Comparison of ENCODE assay signal across 31 cellular contexts in genomic region chr1:204282801-204283200, GRCh38.
DNase-seq lines count a peak whose midpoint lies in the region; ATAC-seq and TF ChIP-seq lines count a peak whose summit lies in the region.
"Had no signal": no experiment of that assay in that cellular context is flagged by ENCODE, and none has a peak within 500 bp of the region (broad histone marks: within the 10 kb centered on the region; RNA-seq: fewer than 3 reads in every experiment).

No MANE protein-coding gene starts in this region.

- H3K27me3 Mint-ChIP-seq in activated CD4-positive, alpha-beta T cell treated with anti-CD3 and anti-CD28 coated beads, Interleukin-2, amount 10 ng/mL, durations not matched to agents 24 days and 14 days = peaks cover 21% of the 10 kb centered on the region
- H3K27me3 Mint-ChIP-seq: activated naive CD8-positive, alpha-beta T cell treated with anti-CD3 and anti-CD28 coated beads for 36 hours had no signal

- H3K27me3 ChIP-seq in left ventricle myocardium inferior (ENCODE audit: low read depth) (no peaks in the 10 kb centered on the region), right atrium auricular region (no peaks in the 10 kb centered on the region)
- H3K27me3 ChIP-seq: BE2C, gastrocnemius medialis, suprapubic skin had no signal

- peaks cover 15% of the 10 kb centered on the region for H3K4me1 Mint-ChIP-seq in activated CD4-positive, alpha-beta T cell treated with anti-CD3 and anti-CD28 coated beads, Interleukin-2, amount 10 ng/mL, durations not matched to agents 24 days and 14 days

- H3K27ac Mint-ChIP-seq in activated CD4-positive, alpha-beta T cell treated with anti-CD3 and anti-CD28 coated beads, Interleukin-2, amount 10 ng/mL, durations not matched to agents 24 days and 14 days = no peak overlapping the region
- H3K27ac Mint-ChIP-seq: activated naive CD8-positive, alpha-beta T cell treated with anti-CD3 and anti-CD28 coated beads for 36 hours; immature natural killer cell; naive B cell; stimulated activated naive B cell treated with anti-CD40 and anti-IgM and Interleukin-4, amounts not matched to agents 10 μg/mL and 1 μg/mL and 100 μg/mL, for 72 hours had no signal

- H3K27ac ChIP-seq in left ventricle myocardium inferior (replicated peaks) (peak overlapping the region; percentile 90), right atrium auricular region (peak overlapping the region; percentile 76 to 92)
- H3K27ac ChIP-seq: gastrocnemius medialis, prostate gland, suprapubic skin had no signal

- H3K9me3 ChIP-seq in left ventricle myocardium inferior (replicated peaks) (no peaks in the 10 kb centered on the region), right atrium auricular region (no peaks in the 10 kb centered on the region)
- H3K9me3 ChIP-seq: BE2C, gastrocnemius medialis, prostate gland, suprapubic skin had no signal

- H3K4me1 ChIP-seq in left ventricle myocardium inferior (peaks cover 97% of the 10 kb centered on the region), right atrium auricular region (peaks cover 0 to 66% of the 10 kb centered on the region in 2 donors)

- TF ChIP-seq CTCF in left ventricle myocardium inferior (IDR thresholded peaks at IDR 0.05; ENCODE audit: borderline replicate concordance) (no peak), right atrium auricular region (IDR thresholded peaks at IDR 0.05) (no peak)

- H3K36me3 ChIP-seq in left ventricle myocardium inferior = no peaks in the 10 kb centered on the region
- no peaks in the 10 kb centered on the region for H3K36me3 ChIP-seq in right atrium auricular region
- H3K36me3 ChIP-seq: gastrocnemius medialis, prostate gland, suprapubic skin had no signal

- no peak for ATAC-seq in HG02588 (IDR thresholded peaks at IDR 0.05; ENCODE audit: unreplicated experiment)
- ATAC-seq: gastrocnemius medialis; GM12878; left lobe of liver; stimulated activated naive B cell treated with anti-CD40 and anti-IgM and Interleukin-4, amounts not matched to agents 10 μg/mL and 1 μg/mL and 100 μg/mL, for 72 hours had no signal

- no peaks in the 10 kb centered on the region for H3K36me3 Mint-ChIP-seq in activated CD4-positive, alpha-beta T cell treated with anti-CD3 and anti-CD28 coated beads, Interleukin-2, amount 10 ng/mL, durations not matched to agents 24 days and 14 days (ENCODE audit: low read depth)
- H3K36me3 Mint-ChIP-seq: activated naive CD8-positive, alpha-beta T cell treated with anti-CD3 and anti-CD28 coated beads for 36 hours; CD8-positive, alpha-beta memory T cell; immature natural killer cell; naive B cell; stimulated activated naive B cell treated with anti-CD40 and anti-IgM and Interleukin-4, amounts not matched to agents 10 μg/mL and 1 μg/mL and 100 μg/mL, for 72 hours had no signal

- no peak for DNase-seq in left ventricle myocardium inferior
- no peak for DNase-seq in cardiac septum (ENCODE audit: low spot score)
- DNase-seq in right atrium auricular region (ENCODE audit: low spot score) = no peak
- peak; percentile 57 for DNase-seq in retina
- DNase-seq in activated CD4-positive, alpha-beta T cell treated with anti-CD3 and anti-CD28 coated beads, Interleukin-2, amount 10 ng/mL, durations not matched to agents 24 days and 14 days = no peak
- DNase-seq in stimulated activated CD4-positive, alpha-beta T cell treated with anti-CD3 and anti-CD28 coated beads, Interleukin-12 subunit alpha, Interleukin-12 subunit beta, amount 100 ng/mL, for 4 hours = no peak
- DNase-seq in OCI-M2 (lab: John Stamatoyannopoulos, UW; ENCODE audit: unreplicated experiment) = no peak
- DNase-seq: activated CD4-positive, alpha-beta T cell treated with anti-CD3 and anti-CD28 coated beads for 48 hours; activated effector memory CD4-positive, alpha-beta T cell treated with anti-CD3 and anti-CD28 coated beads, Interleukin-2, amount 50 U/mL, for 16 hours; activated naive CD8-positive, alpha-beta T cell treated with anti-CD3 and anti-CD28 coated beads for 36 hours; activated T-cell treated with anti-CD3 and anti-CD28 coated beads, Interleukin-2, amount 50 U/mL, for 1 hour; BE2C; CD8-positive, alpha-beta memory T cell; DMS153; gastrocnemius medialis; immature natural killer cell; mesendoderm; naive B cell; NCI-H1092; NCI-H1694; NCI-H446; NCI-H82; occipital lobe; RPMI8226; stimulated activated naive B cell treated with anti-CD40 and anti-IgM and Interleukin-4, amounts not matched to agents 10 μg/mL and 1 μg/mL and 100 μg/mL, for 72 hours; T1000 had no signal

- no peaks in the 10 kb centered on the region for H3K9me3 Mint-ChIP-seq in activated CD4-positive, alpha-beta T cell treated with anti-CD3 and anti-CD28 coated beads, Interleukin-2, amount 10 ng/mL, durations not matched to agents 24 days and 14 days
- H3K9me3 Mint-ChIP-seq: activated naive CD8-positive, alpha-beta T cell treated with anti-CD3 and anti-CD28 coated beads for 36 hours; immature natural killer cell; stimulated activated naive B cell treated with anti-CD40 and anti-IgM and Interleukin-4, amounts not matched to agents 10 μg/mL and 1 μg/mL and 100 μg/mL, for 72 hours had no signal

- H3K4me3 ChIP-seq in left ventricle myocardium inferior (no peak overlapping the region), right atrium auricular region (no peak overlapping the region)
- H3K4me3 ChIP-seq: gastrocnemius medialis, GM12878, prostate gland, suprapubic skin had no signal

- no peak overlapping the region for H3K4me3 Mint-ChIP-seq in activated CD4-positive, alpha-beta T cell treated with anti-CD3 and anti-CD28 coated beads, Interleukin-2, amount 10 ng/mL, durations not matched to agents 24 days and 14 days
- H3K4me3 Mint-ChIP-seq: activated naive CD8-positive, alpha-beta T cell treated with anti-CD3 and anti-CD28 coated beads for 36 hours; CD8-positive, alpha-beta memory T cell; immature natural killer cell; stimulated activated naive B cell treated with anti-CD40 and anti-IgM and Interleukin-4, amounts not matched to agents 10 μg/mL and 1 μg/mL and 100 μg/mL, for 72 hours had no signal

- intact Hi-C loops in left ventricle myocardium inferior (cut with micrococcal nuclease) (no loop called here), cardiac septum (cut with DNase I) (no loop called here)
- intact Hi-C loops in activated CD4-positive, alpha-beta T cell treated with anti-CD3 and anti-CD28 coated beads, Interleukin-2, amount 10 ng/mL, durations not matched to agents 24 days and 14 days (cut with micrococcal nuclease) = no loop called here
